9 cellular contexts compared by ENCODE assay signal in genomic region chr1:231162300-231162969, GRCh38. TPM values are rescaled to one million over a fixed set of nuclear protein-coding genes. Genes with fewer than 3 reads are reported as not detected.
DNase-seq lines count a peak whose midpoint lies in the region; ATAC-seq and TF ChIP-seq lines count a peak whose summit lies in the region.
"Had no signal": no experiment of that assay in that cellular context is flagged by ENCODE, and none has a peak within 500 bp of the region (broad histone marks: within the 10 kb centered on the region; RNA-seq: fewer than 3 reads in every experiment).

No MANE protein-coding gene starts in this region.

- peak overlapping the region in 1 of 2 donors; percentile 43 for H3K4me3 Mint-ChIP-seq in effector memory CD8-positive, alpha-beta T cell

- 2 to 5% methylated on average over 29 to 56 of the region's 71 CpGs for WGBS in GM23248 (ENCODE audit: low coverage in 1 of 2, low lambda C conversion rate in 2 of 2, missing lambda C conversion rate in 2 of 2), 2 experiments
- no CpG with 5 or more reads among the region's 71 CpGs for WGBS in mesendoderm (ENCODE audit: extremely low coverage, insufficient coverage, low lambda C conversion rate)
- WGBS in transverse colon (ENCODE audit: low coverage in 1 of 2), 2 donors: 4% methylated on average over 29 of the region's 71 CpGs; no CpG with 5 or more reads in 1 of the 2 donors

- no peak overlapping the region for H3K4ac ChIP-seq in mesendoderm (ENCODE audit: low read depth, low read length)

- H3K9ac ChIP-seq in GM23248 (no peak overlapping the region), mesendoderm (ENCODE audit: low read length) (no peak overlapping the region)

- H3K9me3 Mint-ChIP-seq in effector memory CD8-positive, alpha-beta T cell: no peaks in the 10 kb centered on the region
- H3K9me3 Mint-ChIP-seq: activated naive CD4-positive, alpha-beta T cell treated with anti-CD3 and anti-CD28 coated beads, Interleukin-2, amount 50 U/mL, for 24 hours had no signal

- H4K5ac ChIP-seq in mesendoderm (ENCODE audit: low read length): no peak overlapping the region

- no peaks in the 10 kb centered on the region for H3K79me1 ChIP-seq in mesendoderm (ENCODE audit: low read length)

- no peak overlapping the region for H2BK120ac ChIP-seq in mesendoderm (ENCODE audit: low read depth, low read length)

- H3K79me2 ChIP-seq in GM23248 (ENCODE audit: insufficient read depth) (no peaks in the 10 kb centered on the region), mesendoderm (ENCODE audit: control insufficient read depth, insufficient read depth, low read length) (no peaks in the 10 kb centered on the region)

- TF ChIP-seq EP300 in transverse colon (IDR thresholded peaks at IDR 0.05; ENCODE audit: low read depth): no peak

- no peak overlapping the region for H4K8ac ChIP-seq in mesendoderm (ENCODE audit: low read depth, low read length)

- peak; percentile 22 for ATAC-seq in effector memory CD8-positive, alpha-beta T cell (replicated peaks)
- no peak for ATAC-seq in HG03439 (IDR thresholded peaks at IDR 0.05; ENCODE audit: unreplicated experiment)

- peaks cover 0 to 2% of the 10 kb centered on the region in 2 donors for H3K4me1 Mint-ChIP-seq in effector memory CD8-positive, alpha-beta T cell (ENCODE audit: low read depth in 2 of 2)

- H3K18ac ChIP-seq in mesendoderm (ENCODE audit: low read length): no peak overlapping the region

- H3K56ac ChIP-seq in mesendoderm (ENCODE audit: low read length): no peak overlapping the region

- no peaks in the 10 kb centered on the region for H3K36me3 Mint-ChIP-seq in effector memory CD8-positive, alpha-beta T cell (ENCODE audit: insufficient read depth)
- H3K36me3 Mint-ChIP-seq: activated naive CD4-positive, alpha-beta T cell treated with anti-CD3 and anti-CD28 coated beads, Interleukin-2, amount 50 U/mL, for 24 hours had no signal

- no peak overlapping the region for H3K23ac ChIP-seq in mesendoderm (ENCODE audit: low read length)

- H3K27ac ChIP-seq in GM23248: no peak overlapping the region
- no peak overlapping the region for H3K27ac ChIP-seq in mesendoderm (ENCODE audit: low read depth, low read length)
- no peak overlapping the region for H3K27ac ChIP-seq in transverse colon

- no peaks in the 10 kb centered on the region for H3K9me3 ChIP-seq in GM23248 (ENCODE audit: low read depth)
- no peaks in the 10 kb centered on the region for H3K9me3 ChIP-seq in transverse colon

- H3K27me3 Mint-ChIP-seq in effector memory CD8-positive, alpha-beta T cell: peaks cover 63 to 78% of the 10 kb centered on the region in 2 donors

- no peaks in the 10 kb centered on the region for H3K9me2 ChIP-seq in GM23248 (ENCODE audit: insufficient read depth)

- H3K4me1 ChIP-seq in GM23248 (ENCODE audit: insufficient read depth) (0 out of 2 replicates have a peak, but pooled peaks cover 3% of the 10 kb centered on the region), mesendoderm (ENCODE audit: control insufficient read depth, low read depth, low read length) (no peaks in the 10 kb centered on the region), transverse colon (peaks cover 4 to 26% (median 19%) of the 10 kb centered on the region in 4 donors)

- in situ Hi-C loops in GM23248 (cut with MboI) (no loop called here), transverse colon (cut with MboI; ENCODE audit: low pct_ligation_motif_present in 1 of 4, low pct_unique_long_range_greater_than_20kb in 1 of 4, low sequenced_read_pairs in 3 of 4) (no loop called here)

- no peak overlapping the region for H2AK5ac ChIP-seq in mesendoderm (ENCODE audit: low read length)

- no peak overlapping the region for H2AFZ ChIP-seq in GM23248

- intact Hi-C loops in transverse colon (cut with DNase I; ENCODE audit: low total_unique reads): no loop called here

- no peak for TF ChIP-seq CTCF in transverse colon (IDR thresholded peaks at IDR 0.05)

- no peak for TF ChIP-seq POLR2A in transverse colon (IDR thresholded peaks at IDR 0.05)

- peak overlapping the region; percentile 50 for H3K4me3 ChIP-seq in GM23248
- no peak overlapping the region for H3K4me3 ChIP-seq in mesendoderm (ENCODE audit: low read length)
- H3K4me3 ChIP-seq in transverse colon: peak overlapping the region in 2 of 4 donors; percentile 25 to 44

- no peaks in the 10 kb centered on the region for H3F3A ChIP-seq in GM23248 (ENCODE audit: insufficient read depth)

- no peak overlapping the region for H2BK15ac ChIP-seq in mesendoderm (replicated peaks; ENCODE audit: low read depth)

- no peaks in the 10 kb centered on the region for H4K20me1 ChIP-seq in GM23248 (ENCODE audit: insufficient read depth)

- H2BK5ac ChIP-seq in mesendoderm (ENCODE audit: low read length): no peak overlapping the region

- H3K36me3 ChIP-seq in GM23248 (ENCODE audit: low read depth): no peaks in the 10 kb centered on the region
- no peaks in the 10 kb centered on the region for H3K36me3 ChIP-seq in mesendoderm (ENCODE audit: control insufficient read depth, insufficient read depth, low read length)
- no peaks in the 10 kb centered on the region for H3K36me3 ChIP-seq in transverse colon

- H3K4me2 ChIP-seq in GM23248 (ENCODE audit: unreplicated experiment) (peak overlapping the region; percentile 51), mesendoderm (ENCODE audit: low read length) (peak overlapping the region; percentile 44)

- peaks cover 47% of the 10 kb centered on the region for H3K27me3 ChIP-seq in GM23248 (replicated peaks; ENCODE audit: insufficient read depth)
- peaks cover 41% of the 10 kb centered on the region for H3K27me3 ChIP-seq in mesendoderm (ENCODE audit: insufficient read depth, low read length, poor library complexity)
- H3K27me3 ChIP-seq in transverse colon: peaks cover 94% of the 10 kb centered on the region

- no peak overlapping the region for H3K27ac Mint-ChIP-seq in effector memory CD8-positive, alpha-beta T cell
- H3K27ac Mint-ChIP-seq: activated naive CD4-positive, alpha-beta T cell treated with anti-CD3 and anti-CD28 coated beads, Interleukin-2, amount 50 U/mL, for 24 hours had no signal

- DNase-seq in 8988T (peak; percentile 85), GM23248 (peak; percentile 67), T follicular helper cell (ENCODE audit: low read depth) (peak; percentile 6), mesendoderm (peak; percentile 75), transverse colon (peak; percentile 12), epidermal melanocyte (ENCODE audit: insufficient read length, low spot score) (no peak)
- peak in 1 of 3 experiments; percentile 5 for DNase-seq in effector memory CD8-positive, alpha-beta T cell

RNA-seq across cellular contexts. Expression of gene TRIM67, which starts 0.6 kb away (rescaled TPM):
- not detected in 2 replicates for total RNA-seq in GM23248 (2014; rRNA removed; shearing (Covaris generic))
- polyA plus RNA-seq in GM23248 (2016; fragmentation: Nextera tagmentation; extraction: Ambion mirVana): not detected in 2 replicates
- polyA plus RNA-seq in mesendoderm (2013, experiment 1 of 2): under 0.01 TPM
- not detected for polyA plus RNA-seq in mesendoderm (2013, experiment 2 of 2)
- under 1 TPM in 2 of 4 donors, not detected in 2; under 0.01 to 0.16 TPM for total RNA-seq in transverse colon
